In the genomic region with DNA sequence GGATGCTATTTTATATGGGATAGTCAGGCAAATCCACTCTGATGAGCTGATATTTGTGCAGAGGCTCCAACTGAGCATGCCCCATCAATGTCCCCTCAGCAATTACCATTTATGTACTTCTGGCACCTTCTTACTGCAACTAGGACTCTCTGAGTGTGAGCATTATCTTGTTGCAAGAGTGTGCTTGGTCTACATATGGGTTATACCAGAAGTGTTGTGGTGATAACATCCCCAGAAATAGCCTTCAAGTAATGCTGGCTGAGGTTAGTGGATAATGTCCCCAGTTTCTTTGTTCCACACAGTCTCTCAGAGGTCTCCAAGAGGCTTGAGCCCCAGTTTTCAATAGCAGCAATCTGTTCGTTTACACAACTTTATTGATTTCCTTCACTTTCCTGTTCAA, we compare ENCODE assay signal across 1 cellular context.
A peak's percentile ranks its signal among the peaks of the same experiment; 100 is the strongest.
TF ChIP-seq lines count a peak whose summit lies in the region.

No MANE protein-coding gene starts in this region.

TF ChIP-seq in K562, 482 proteins besides CTCF, POLR2A, EP300 and RAD21 (continued from another document):
- TF ChIP-seq, protein P1, sequence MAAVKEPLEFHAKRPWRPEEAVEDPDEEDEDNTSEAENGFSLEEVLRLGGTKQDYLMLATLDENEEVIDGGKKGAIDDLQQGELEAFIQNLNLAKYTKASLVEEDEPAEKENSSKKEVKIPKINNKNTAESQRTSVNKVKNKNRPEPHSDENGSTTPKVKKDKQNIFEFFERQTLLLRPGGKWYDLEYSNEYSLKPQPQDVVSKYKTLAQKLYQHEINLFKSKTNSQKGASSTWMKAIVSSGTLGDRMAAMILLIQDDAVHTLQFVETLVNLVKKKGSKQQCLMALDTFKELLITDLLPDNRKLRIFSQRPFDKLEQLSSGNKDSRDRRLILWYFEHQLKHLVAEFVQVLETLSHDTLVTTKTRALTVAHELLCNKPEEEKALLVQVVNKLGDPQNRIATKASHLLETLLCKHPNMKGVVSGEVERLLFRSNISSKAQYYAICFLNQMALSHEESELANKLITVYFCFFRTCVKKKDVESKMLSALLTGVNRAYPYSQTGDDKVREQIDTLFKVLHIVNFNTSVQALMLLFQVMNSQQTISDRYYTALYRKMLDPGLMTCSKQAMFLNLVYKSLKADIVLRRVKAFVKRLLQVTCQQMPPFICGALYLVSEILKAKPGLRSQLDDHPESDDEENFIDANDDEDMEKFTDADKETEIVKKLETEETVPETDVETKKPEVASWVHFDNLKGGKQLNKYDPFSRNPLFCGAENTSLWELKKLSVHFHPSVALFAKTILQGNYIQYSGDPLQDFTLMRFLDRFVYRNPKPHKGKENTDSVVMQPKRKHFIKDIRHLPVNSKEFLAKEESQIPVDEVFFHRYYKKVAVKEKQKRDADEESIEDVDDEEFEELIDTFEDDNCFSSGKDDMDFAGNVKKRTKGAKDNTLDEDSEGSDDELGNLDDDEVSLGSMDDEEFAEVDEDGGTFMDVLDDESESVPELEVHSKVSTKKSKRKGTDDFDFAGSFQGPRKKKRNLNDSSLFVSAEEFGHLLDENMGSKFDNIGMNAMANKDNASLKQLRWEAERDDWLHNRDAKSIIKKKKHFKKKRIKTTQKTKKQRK (IDR thresholded peaks at IDR 0.05; ENCODE audit: borderline replicate concordance, low read depth, low read length): no peak
- no peak for TF ChIP-seq ETV5 (CRISPR knock-in tag; IDR thresholded peaks at IDR 0.05; ENCODE audit: low read depth)
- TF ChIP-seq RNF2 (IDR thresholded peaks at IDR 0.05): no peak
- TF ChIP-seq, protein P2, sequence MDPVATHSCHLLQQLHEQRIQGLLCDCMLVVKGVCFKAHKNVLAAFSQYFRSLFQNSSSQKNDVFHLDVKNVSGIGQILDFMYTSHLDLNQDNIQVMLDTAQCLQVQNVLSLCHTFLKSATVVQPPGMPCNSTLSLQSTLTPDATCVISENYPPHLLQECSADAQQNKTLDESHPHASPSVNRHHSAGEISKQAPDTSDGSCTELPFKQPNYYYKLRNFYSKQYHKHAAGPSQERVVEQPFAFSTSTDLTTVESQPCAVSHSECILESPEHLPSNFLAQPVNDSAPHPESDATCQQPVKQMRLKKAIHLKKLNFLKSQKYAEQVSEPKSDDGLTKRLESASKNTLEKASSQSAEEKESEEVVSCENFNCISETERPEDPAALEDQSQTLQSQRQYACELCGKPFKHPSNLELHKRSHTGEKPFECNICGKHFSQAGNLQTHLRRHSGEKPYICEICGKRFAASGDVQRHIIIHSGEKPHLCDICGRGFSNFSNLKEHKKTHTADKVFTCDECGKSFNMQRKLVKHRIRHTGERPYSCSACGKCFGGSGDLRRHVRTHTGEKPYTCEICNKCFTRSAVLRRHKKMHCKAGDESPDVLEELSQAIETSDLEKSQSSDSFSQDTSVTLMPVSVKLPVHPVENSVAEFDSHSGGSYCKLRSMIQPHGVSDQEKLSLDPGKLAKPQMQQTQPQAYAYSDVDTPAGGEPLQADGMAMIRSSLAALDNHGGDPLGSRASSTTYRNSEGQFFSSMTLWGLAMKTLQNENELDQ (CRISPR knock-in tag; IDR thresholded peaks at IDR 0.05; ENCODE audit: borderline replicate concordance): no peak
- no peak for TF ChIP-seq BRD4 (IDR thresholded peaks at IDR 0.05)
- TF ChIP-seq NCOR1 (IDR thresholded peaks at IDR 0.05): peak; percentile 46; the same call in 1 of the 2 replicates
- TF ChIP-seq SRSF9 (IDR thresholded peaks at IDR 0.05; ENCODE audit: borderline replicate concordance, low read depth, low read length): no peak
- TF ChIP-seq POLR2H (tag; IDR thresholded peaks at IDR 0.05; ENCODE audit: low read depth): no peak
- TF ChIP-seq HMG20A (CRISPR knock-in tag; conservative IDR thresholded peaks at IDR 0.05): no peak
- TF ChIP-seq, protein P3, sequence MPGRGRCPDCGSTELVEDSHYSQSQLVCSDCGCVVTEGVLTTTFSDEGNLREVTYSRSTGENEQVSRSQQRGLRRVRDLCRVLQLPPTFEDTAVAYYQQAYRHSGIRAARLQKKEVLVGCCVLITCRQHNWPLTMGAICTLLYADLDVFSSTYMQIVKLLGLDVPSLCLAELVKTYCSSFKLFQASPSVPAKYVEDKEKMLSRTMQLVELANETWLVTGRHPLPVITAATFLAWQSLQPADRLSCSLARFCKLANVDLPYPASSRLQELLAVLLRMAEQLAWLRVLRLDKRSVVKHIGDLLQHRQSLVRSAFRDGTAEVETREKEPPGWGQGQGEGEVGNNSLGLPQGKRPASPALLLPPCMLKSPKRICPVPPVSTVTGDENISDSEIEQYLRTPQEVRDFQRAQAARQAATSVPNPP (IDR thresholded peaks at IDR 0.05; ENCODE audit: borderline replicate concordance, insufficient read depth, insufficient read length): no peak
- TF ChIP-seq, protein P4, sequence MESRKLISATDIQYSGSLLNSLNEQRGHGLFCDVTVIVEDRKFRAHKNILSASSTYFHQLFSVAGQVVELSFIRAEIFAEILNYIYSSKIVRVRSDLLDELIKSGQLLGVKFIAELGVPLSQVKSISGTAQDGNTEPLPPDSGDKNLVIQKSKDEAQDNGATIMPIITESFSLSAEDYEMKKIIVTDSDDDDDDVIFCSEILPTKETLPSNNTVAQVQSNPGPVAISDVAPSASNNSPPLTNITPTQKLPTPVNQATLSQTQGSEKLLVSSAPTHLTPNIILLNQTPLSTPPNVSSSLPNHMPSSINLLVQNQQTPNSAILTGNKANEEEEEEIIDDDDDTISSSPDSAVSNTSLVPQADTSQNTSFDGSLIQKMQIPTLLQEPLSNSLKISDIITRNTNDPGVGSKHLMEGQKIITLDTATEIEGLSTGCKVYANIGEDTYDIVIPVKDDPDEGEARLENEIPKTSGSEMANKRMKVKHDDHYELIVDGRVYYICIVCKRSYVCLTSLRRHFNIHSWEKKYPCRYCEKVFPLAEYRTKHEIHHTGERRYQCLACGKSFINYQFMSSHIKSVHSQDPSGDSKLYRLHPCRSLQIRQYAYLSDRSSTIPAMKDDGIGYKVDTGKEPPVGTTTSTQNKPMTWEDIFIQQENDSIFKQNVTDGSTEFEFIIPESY (CRISPR knock-in tag; IDR thresholded peaks at IDR 0.05): no peak
- no peak for TF ChIP-seq ZNF444 (CRISPR knock-in tag; IDR thresholded peaks at IDR 0.05)
- TF ChIP-seq, protein P5, sequence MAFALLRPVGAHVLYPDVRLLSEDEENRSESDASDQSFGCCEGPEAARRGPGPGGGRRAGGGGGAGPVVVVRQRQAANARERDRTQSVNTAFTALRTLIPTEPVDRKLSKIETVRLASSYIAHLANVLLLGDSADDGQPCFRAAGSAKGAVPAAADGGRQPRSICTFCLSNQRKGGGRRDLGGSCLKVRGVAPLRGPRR (CRISPR knock-in tag; IDR thresholded peaks at IDR 0.05): no peak
